In the genomic region with DNA sequence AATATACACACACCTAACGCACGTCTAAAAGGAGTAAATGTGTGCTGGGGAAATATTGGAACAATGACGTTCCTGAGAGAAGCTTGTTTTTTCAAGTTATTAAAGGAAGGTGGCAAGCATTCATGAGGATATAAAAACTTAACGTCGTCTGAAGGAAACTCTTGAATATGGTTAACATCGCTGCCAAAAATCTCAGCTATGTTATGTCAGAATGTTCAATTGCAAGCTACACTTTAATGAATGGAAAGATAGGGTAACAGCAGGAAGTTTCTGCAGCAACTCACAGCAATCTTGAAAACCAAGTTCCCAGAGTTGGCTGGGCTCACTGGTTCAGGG, we compare ENCODE assay signal across 11 cellular contexts. TPM values are rescaled to one million over a fixed set of nuclear protein-coding genes. Genes with fewer than 3 reads are reported as not detected.
A peak's percentile ranks its signal among the peaks of the same experiment; 100 is the strongest.
DNase-seq lines count a peak whose midpoint lies in the region; ATAC-seq, FAIRE-seq and TF ChIP-seq lines count a peak whose summit lies in the region.
"Had no signal": no experiment of that assay in that cellular context is flagged by ENCODE, and none has a peak within 500 bp of the region (broad histone marks: within the 10 kb centered on the region; RNA-seq: fewer than 3 reads in every experiment).

No MANE protein-coding gene starts in this region.

- no peak for DNase-seq in Right ventricle myocardium superior
- DNase-seq in left ventricle myocardium superior = no peak
- DNase-seq in astrocyte of the spinal cord (ENCODE audit: low read depth, low spot score) = peak; percentile 69
- DNase-seq in left lung = no peak
- DNase-seq in tibial artery = no peak
- DNase-seq in GM12891 (ENCODE audit: insufficient read length, low spot score) = no peak
- no peak for DNase-seq in 8988T
- no peak for DNase-seq in NCI-H1048 (lab: John Stamatoyannopoulos, UW)
- DNase-seq: activated effector memory CD4-positive, alpha-beta T cell treated with anti-CD3 and anti-CD28 coated beads, Interleukin-2, amount 50 U/mL, for 16 hours; cortex of kidney; NK-92 treated with Interleukin-12 subunit alpha and Interleukin-12 subunit beta, amount 100 ng/mL, for 24 hours had no signal

- TF ChIP-seq CTCF in astrocyte of the spinal cord (IDR thresholded peaks at IDR 0.05; ENCODE audit: low read depth, low read length) (no peak), left lung (IDR thresholded peaks at IDR 0.05) (no peak), tibial artery (IDR thresholded peaks at IDR 0.05) (no peak)

- in situ Hi-C loops in astrocyte of the spinal cord (cut with HindIII; ENCODE audit: low sequenced_read_pairs) = no loop called here

- H3K4me1 ChIP-seq in left lung (peaks cover 21 to 62% of the 10 kb centered on the region in 2 donors), tibial artery (peaks cover 5 to 39% (median 25%) of the 10 kb centered on the region in 4 donors)

- H3K36me3 ChIP-seq in left lung (no peaks in the 10 kb centered on the region), tibial artery (no peaks in the 10 kb centered on the region)

- no peak for FAIRE-seq in GM12891 (lab: Jason Lieb, UNC)

- no peak for TF ChIP-seq POLR2A in GM12891 (IDR thresholded peaks at IDR 0.05; ENCODE audit: low read depth, low read length)

- H3K9me3 ChIP-seq in left lung = no peaks in the 10 kb centered on the region
- H3K9me3 ChIP-seq in tibial artery = no peaks in the 10 kb centered on the region

- no peak overlapping the region for H3K4me3 ChIP-seq in astrocyte of the spinal cord (ENCODE audit: low read depth, low read length)
- H3K4me3 ChIP-seq in left lung = no peak overlapping the region
- H3K4me3 ChIP-seq in tibial artery = peak overlapping the region in 1 of 2 donors; percentile 16

- intact Hi-C loops in Right ventricle myocardium superior (cut with DNase I) (no loop called here), left ventricle myocardium superior (cut with micrococcal nuclease) (no loop called here), left lung (cut with DNase I) (no loop called here), tibial artery (cut with DNase I; ENCODE audit: low total_unique reads) (no loop called here)

- H3K27me3 ChIP-seq in left lung = no peaks in the 10 kb centered on the region
- H3K27me3 ChIP-seq in tibial artery = no peaks in the 10 kb centered on the region

- no peak overlapping the region for H3K27ac ChIP-seq in left lung
- peak overlapping the region; percentile 34 to 52 for H3K27ac ChIP-seq in tibial artery

- ATAC-seq in Right ventricle myocardium superior (ENCODE audit: poor library complexity) (peak; percentile 1), left ventricle myocardium superior (no peak), left lung (peak; percentile 47)

TF ChIP-seq in GM12891, 5 proteins besides CTCF, POLR2A, EP300 and RAD21:
- TF ChIP-seq SPI1 (IDR thresholded peaks at IDR 0.05; ENCODE audit: low read depth, low read length) = no peak
- TF ChIP-seq TAF1 (IDR thresholded peaks at IDR 0.05; ENCODE audit: low read depth, low read length) = no peak
- TF ChIP-seq POLR2AphosphoS5 (IDR thresholded peaks at IDR 0.05; ENCODE audit: low read depth, low read length) = no peak
- TF ChIP-seq PAX5 (IDR thresholded peaks at IDR 0.05; ENCODE audit: insufficient read depth, low read length, severe bottlenecking) = no peak
- no peak for TF ChIP-seq POU2F2 (IDR thresholded peaks at IDR 0.05; ENCODE audit: low read depth, low read length)

RNA-seq across cellular contexts. Expression of a gene that starts 54.3 kb away (rescaled TPM):
- total RNA-seq in Right ventricle myocardium superior (137 TPM), left ventricle myocardium superior (160 TPM), left lung (10 to 100 TPM; 56.1 to 68.1 TPM)
- 15.0 TPM for polyA plus RNA-seq in GM12891 (2012; ENCODE audit: low read depth, missing spikeins)

Comparison
In these comparisons a context has a peak if more than half of its experiments do, and no peak if none do; other contexts are left out.
1. H3K27ac ChIP-seq: peak in tibial artery (2 of 2); none in left lung (0 of 2).